18 cellular contexts compared by ENCODE assay signal in genomic region chr18:8584798-8585197, GRCh38. TPM values are rescaled to one million over a fixed set of nuclear protein-coding genes. Genes with fewer than 3 reads are reported as not detected.
DNase-seq lines count a peak whose midpoint lies in the region; ATAC-seq and TF ChIP-seq lines count a peak whose summit lies in the region.
"Had no signal": no experiment of that assay in that cellular context is flagged by ENCODE, and none has a peak within 500 bp of the region (broad histone marks: within the 10 kb centered on the region; RNA-seq: fewer than 3 reads in every experiment).

No MANE protein-coding gene starts in this region.

- H3K4me3 Mint-ChIP-seq in H9: peak overlapping the region; percentile 15 to 22; a peak in 2 of 5 replicates
- H3K4me3 Mint-ChIP-seq: CD14-positive monocyte; CD4-positive, alpha-beta memory T cell had no signal

- H3K4ac ChIP-seq in H9 (ENCODE audit: low read depth, low read length) (no peak overlapping the region), mesendoderm (ENCODE audit: low read depth, low read length) (no peak overlapping the region)

- no peak overlapping the region for H4K91ac ChIP-seq in H9 (ENCODE audit: insufficient read length, low read depth, low read length)

- no peak overlapping the region for H2BK12ac ChIP-seq in H9 (ENCODE audit: insufficient read length, low read depth, low read length)

- H2BK15ac ChIP-seq in H9 (ENCODE audit: low read depth, low read length): no peak overlapping the region
- H2BK15ac ChIP-seq in mesendoderm (replicated peaks; ENCODE audit: low read depth): no peak overlapping the region

- no CpG with 5 or more reads among the region's 8 CpGs for WGBS in H9 (ENCODE audit: extremely low coverage, insufficient read length, low lambda C conversion rate)
- WGBS in hepatocyte (ENCODE audit: low lambda C conversion rate, missing lambda C conversion rate): 28% methylated on average over 8 of the region's 8 CpGs
- no CpG with 5 or more reads among the region's 8 CpGs for WGBS in mesendoderm (ENCODE audit: extremely low coverage, insufficient coverage, low lambda C conversion rate)

- intact Hi-C loops in mucosa of descending colon (cut with DNase I, micrococcal nuclease): no loop called here

- H3K36me3 ChIP-seq in hepatocyte (replicated peaks; ENCODE audit: insufficient read depth, low read depth) (no peaks in the 10 kb centered on the region), mesendoderm (ENCODE audit: control insufficient read depth, insufficient read depth, low read length) (no peaks in the 10 kb centered on the region), mucosa of descending colon (ENCODE audit: low read depth) (no peaks in the 10 kb centered on the region)
- H3K36me3 ChIP-seq: BLaER1 had no signal

- no peaks in the 10 kb centered on the region for H3K9me2 ChIP-seq in hepatocyte (replicated peaks; ENCODE audit: insufficient read depth)

- H3K56ac ChIP-seq in H9 (ENCODE audit: insufficient read length, low read depth, low read length) (no peak overlapping the region), mesendoderm (ENCODE audit: low read length) (peak overlapping the region; percentile 44)

- no peak overlapping the region for H3K4me3 ChIP-seq in hepatocyte
- H3K4me3 ChIP-seq in mesendoderm (ENCODE audit: low read length): no peak overlapping the region
- H3K4me3 ChIP-seq in mucosa of descending colon: no peak overlapping the region
- H3K4me3 ChIP-seq: A549, BLaER1, GM12878 had no signal

- H2AK5ac ChIP-seq in H9 (ENCODE audit: insufficient read length, low read length) (no peak overlapping the region), mesendoderm (ENCODE audit: low read length) (no peak overlapping the region)

- no peak for ATAC-seq in mucosa of descending colon
- ATAC-seq: A549, GM12878, HepG2 had no signal

- H3K9ac ChIP-seq in H9 (ENCODE audit: extremely low read depth, insufficient read length, low read length) (no peak overlapping the region), mesendoderm (ENCODE audit: low read length) (no peak overlapping the region)
- H3K9ac ChIP-seq: BLaER1 had no signal

- H3T11ph ChIP-seq in H9 (ENCODE audit: low read length): no peak overlapping the region

- H3K27me3 Mint-ChIP-seq in H9 (ENCODE audit: low read depth): peaks cover 8% of the 10 kb centered on the region

- peaks cover 2 to 3% (median 2%) of the 10 kb centered on the region in 3 experiments; a peak in 5 of 7 replicates for H3K36me3 Mint-ChIP-seq in H9 (ENCODE audit: insufficient read depth in 1 of 3, low read depth in 3 of 3)
- H3K36me3 Mint-ChIP-seq: CD14-positive monocyte; CD4-positive, alpha-beta memory T cell; IgD-negative memory B cell had no signal

- H4K5ac ChIP-seq in H9 (ENCODE audit: insufficient read length, low read depth, low read length): no peak overlapping the region
- no peak overlapping the region for H4K5ac ChIP-seq in mesendoderm (ENCODE audit: low read length)

- H2BK5ac ChIP-seq in H9 (ENCODE audit: insufficient read length, low read length): no peak overlapping the region
- H2BK5ac ChIP-seq in mesendoderm (ENCODE audit: low read length): no peak overlapping the region

- H2AFZ ChIP-seq in H9 (ENCODE audit: low read length) (peak overlapping the region; percentile 80), hepatocyte (no peak overlapping the region)

- H3K9me3 Mint-ChIP-seq in H9: peaks cover 3 to 7% of the 10 kb centered on the region in 2 experiments

- H3K27ac ChIP-seq in H9 (ENCODE audit: insufficient read length, low read depth, low read length): no peak overlapping the region
- no peak overlapping the region for H3K27ac ChIP-seq in hepatocyte
- H3K27ac ChIP-seq in mesendoderm (ENCODE audit: low read depth, low read length): no peak overlapping the region
- H3K27ac ChIP-seq: 22Rv1, A549, BLaER1 had no signal

- H3K23ac ChIP-seq in H9 (ENCODE audit: insufficient read length, low read depth, low read length): no peak overlapping the region
- H3K23ac ChIP-seq in mesendoderm (ENCODE audit: low read length): no peak overlapping the region

- H3K18ac ChIP-seq in H9 (ENCODE audit: insufficient read length, low read depth, low read length) (no peak overlapping the region), mesendoderm (ENCODE audit: low read length) (no peak overlapping the region)

- H3K4me1 ChIP-seq in H9 (ENCODE audit: insufficient read depth, low read length) (no peaks in the 10 kb centered on the region), hepatocyte (ENCODE audit: insufficient read depth) (no peaks in the 10 kb centered on the region), mesendoderm (ENCODE audit: control insufficient read depth, low read depth, low read length) (no peaks in the 10 kb centered on the region), mucosa of descending colon (ENCODE audit: low read depth) (no peaks in the 10 kb centered on the region)
- H3K4me1 ChIP-seq: A549 had no signal

- H2BK120ac ChIP-seq in H9 (ENCODE audit: low read depth, low read length, poor library complexity, severe bottlenecking) (no peak overlapping the region), mesendoderm (ENCODE audit: low read depth, low read length) (no peak overlapping the region)

- H3K23me2 ChIP-seq in H9 (ENCODE audit: insufficient read length, low read depth, low read length, poor library complexity, severe bottlenecking): no peaks in the 10 kb centered on the region

- H3K9me3 ChIP-seq in H9 (ENCODE audit: control insufficient read depth, low read depth, low read length) (no peaks in the 10 kb centered on the region), hepatocyte (ENCODE audit: low read depth) (no peaks in the 10 kb centered on the region), mucosa of descending colon (no peaks in the 10 kb centered on the region)
- H3K9me3 ChIP-seq: A549 had no signal

- no peak overlapping the region for H2BK20ac ChIP-seq in H9 (ENCODE audit: low read depth, low read length, poor library complexity, severe bottlenecking)

- TF ChIP-seq CTCF in H9 (conservative IDR thresholded peaks at IDR 0.05): no peak
- no peak for TF ChIP-seq CTCF in hepatocyte (IDR thresholded peaks at IDR 0.05; ENCODE audit: poor library complexity)
- TF ChIP-seq CTCF in mucosa of descending colon (IDR thresholded peaks at IDR 0.05): no peak

- no peaks in the 10 kb centered on the region for H3K79me2 ChIP-seq in H9 (ENCODE audit: insufficient read depth, low read length)
- no peaks in the 10 kb centered on the region for H3K79me2 ChIP-seq in hepatocyte
- no peaks in the 10 kb centered on the region for H3K79me2 ChIP-seq in mesendoderm (ENCODE audit: control insufficient read depth, insufficient read depth, low read length)

- DNase-seq in ELF-1 (ENCODE audit: low read depth, low spot score) (peak; percentile 18), H9 (no peak), hepatocyte (ENCODE audit: low spot score) (no peak), mesendoderm (peak; percentile 27), NCI-H82 (lab: John Stamatoyannopoulos, UW) (no peak), mucosa of descending colon (no peak)
- no peak for DNase-seq in activated effector memory CD4-positive, alpha-beta T cell treated with anti-CD3 and anti-CD28 coated beads, Interleukin-2, amount 50 U/mL, for 16 hours
- no peak for DNase-seq in stimulated activated CD4-positive, alpha-beta T cell treated with anti-CD3 and anti-CD28 coated beads, Interleukin-15, amount 100 ng/mL, for 24 hours
- DNase-seq: CD4-positive, alpha-beta memory T cell; DMS153; DMS79 had no signal

- no peak overlapping the region for H3K14ac ChIP-seq in H9 (ENCODE audit: insufficient read depth, low read length)

- H3K4me2 ChIP-seq in H9 (ENCODE audit: insufficient read depth, insufficient read length, low read length) (peak overlapping the region; percentile 32), hepatocyte (peak overlapping the region; percentile 39), mesendoderm (ENCODE audit: low read length) (peak overlapping the region; percentile 10)
- H3K4me2 ChIP-seq: A549, BLaER1 had no signal

- H3K79me1 ChIP-seq in H9 (ENCODE audit: insufficient read depth, low read depth, low read length, poor library complexity, severe bottlenecking): no peaks in the 10 kb centered on the region
- H3K79me1 ChIP-seq in mesendoderm (ENCODE audit: low read length): no peaks in the 10 kb centered on the region

- no peak overlapping the region for H4K8ac ChIP-seq in H9 (replicated peaks; ENCODE audit: insufficient read length, low read depth, low read length)
- H4K8ac ChIP-seq in mesendoderm (ENCODE audit: low read depth, low read length): no peak overlapping the region

- no peak overlapping the region for H3K27ac Mint-ChIP-seq in H9
- H3K27ac Mint-ChIP-seq: CD4-positive, alpha-beta memory T cell; IgD-negative memory B cell had no signal

- H3K27me3 ChIP-seq in H9 (ENCODE audit: insufficient read depth, low read length) (no peaks in the 10 kb centered on the region), hepatocyte (peaks cover 24% of the 10 kb centered on the region), mesendoderm (ENCODE audit: insufficient read depth, low read length, poor library complexity) (no peaks in the 10 kb centered on the region)
- H3K27me3 ChIP-seq: BLaER1 had no signal

- H4K20me1 ChIP-seq in H9 (ENCODE audit: control insufficient read depth, insufficient read depth, insufficient read length) (no peaks in the 10 kb centered on the region), hepatocyte (ENCODE audit: insufficient read depth, poor library complexity, severe bottlenecking) (no peaks in the 10 kb centered on the region)
- H4K20me1 ChIP-seq: BLaER1 had no signal

- peaks cover 9 to 10% of the 10 kb centered on the region in 2 experiments for H3K4me1 Mint-ChIP-seq in H9
- H3K4me1 Mint-ChIP-seq: CD14-positive monocyte; CD4-positive, alpha-beta memory T cell had no signal

RNA-seq across cellular contexts. Expression of gene RAB12, which starts 24.4 kb away (rescaled TPM):
- total RNA-seq in H9 (2021) (49.4 and 51.3 TPM in 2 replicates), hepatocyte (28.6 and 33.2 TPM in 2 replicates), mucosa of descending colon (10 to 100 TPM; 14.2 to 48.2 (median 20.2) TPM)
- polyA plus RNA-seq in hepatocyte: 4.0 and 4.7 TPM in 2 replicates
- 25.0 TPM for polyA plus RNA-seq in mesendoderm (2013, experiment 1 of 2)
- polyA plus RNA-seq in mesendoderm (2013, experiment 2 of 2): 24.3 TPM

Comparison
In these comparisons a context has a peak if more than half of its experiments do, and no peak if none do; other contexts are left out.
1. DNase-seq: peak in ELF-1 (single experiment) and mesendoderm (single experiment); none in H9 (single experiment), hepatocyte (single experiment), NCI-H82 (single experiment), mucosa of descending colon (0 of 3), activated effector memory CD4-positive, alpha-beta T cell treated with anti-CD3 and anti-CD28 coated beads, Interleukin-2, amount 50 U/mL, for 16 hours (single experiment) and stimulated activated CD4-positive, alpha-beta T cell treated with anti-CD3 and anti-CD28 coated beads, Interleukin-15, amount 100 ng/mL, for 24 hours (single experiment).
2. Peak in every context shown above with its lines, with median percentiles within 50 percentile points of each other: H3K4me2 ChIP-seq.